Comparison of ENCODE assay signal across 8 cellular contexts in genomic region chr15:85582719-85583089, GRCh38.
A peak's percentile ranks its signal among the peaks of the same experiment; 100 is the strongest.
DNase-seq lines count a peak whose midpoint lies in the region; ATAC-seq and TF ChIP-seq lines count a peak whose summit lies in the region.

No MANE protein-coding gene starts in this region.

- H3K36me3 Mint-ChIP-seq in activated T-cell treated with anti-CD3 and anti-CD28 coated beads, Interleukin-2, amount 50 U/mL, for 4 hours (ENCODE audit: insufficient read depth): peaks cover 48% of the 10 kb centered on the region
- H3K36me3 Mint-ChIP-seq in progenitor cell of endocrine pancreas (ENCODE audit: insufficient read depth): peaks cover 19% of the 10 kb centered on the region

- TF ChIP-seq CTCF in cardiac muscle cell (IDR thresholded peaks at IDR 0.05; ENCODE audit: low read depth, low read length) (no peak), smooth muscle cell (IDR thresholded peaks at IDR 0.05; ENCODE audit: borderline replicate concordance, insufficient read depth, poor library complexity, severe bottlenecking) (no peak), progenitor cell of endocrine pancreas (IDR thresholded peaks at IDR 0.05; ENCODE audit: unreplicated experiment) (no peak)

- H3F3A ChIP-seq in smooth muscle cell (ENCODE audit: low read depth): peaks cover 5% of the 10 kb centered on the region

- no peaks in the 10 kb centered on the region for H3K9me3 Mint-ChIP-seq in activated T-cell treated with anti-CD3 and anti-CD28 coated beads, Interleukin-2, amount 50 U/mL, for 4 hours
- H3K9me3 Mint-ChIP-seq in progenitor cell of endocrine pancreas (ENCODE audit: low read depth): no peaks in the 10 kb centered on the region

- H3K36me3 ChIP-seq in cardiac muscle cell (peaks cover 10% of the 10 kb centered on the region), smooth muscle cell (ENCODE audit: low read depth) (peaks cover 15% of the 10 kb centered on the region)

- peaks cover 41% of the 10 kb centered on the region for H3K79me2 ChIP-seq in smooth muscle cell (ENCODE audit: low read depth)

- no peak overlapping the region for H3K4me3 ChIP-seq in cardiac muscle cell
- peak overlapping the region; percentile 34 for H3K4me3 ChIP-seq in smooth muscle cell

- ATAC-seq in GM19468 (IDR thresholded peaks at IDR 0.05; ENCODE audit: extremely low read depth, unreplicated experiment): peak; percentile 20
- peak; percentile 72 to 76 for ATAC-seq in activated T-cell treated with anti-CD3 and anti-CD28 coated beads, Interleukin-2, amount 50 U/mL, for 4 hours

- H3K9me3 ChIP-seq in cardiac muscle cell (ENCODE audit: low read depth): no peaks in the 10 kb centered on the region
- H3K9me3 ChIP-seq in smooth muscle cell (replicated peaks; ENCODE audit: low read depth): no peaks in the 10 kb centered on the region

- DNase-seq in Ammon's horn (ENCODE audit: low spot score) (peak; percentile 70), LHCN-M2 (ENCODE audit: low read depth) (peak; percentile 89), cardiac muscle cell (ENCODE audit: low read depth in 1 of 2, low spot score in 1 of 2) (peak in 1 of 2 donors; percentile 82), smooth muscle cell (lab: John Stamatoyannopoulos, UW; ENCODE audit: unreplicated experiment) (no peak), progenitor cell of endocrine pancreas (ENCODE audit: low spot score, unreplicated experiment) (no peak), NCI-H1417 treated with DMSO at 0.1 percent for 48 hours (lab: John Stamatoyannopoulos, UW) (no peak)
- DNase-seq in activated T-cell treated with anti-CD3 and anti-CD28 coated beads, Interleukin-2, amount 50 U/mL, for 4 hours: peak; percentile 54

- 57% methylated on average over 8 of the region's 8 CpGs for WGBS in smooth muscle cell (ENCODE audit: low lambda C conversion rate)

- no peaks in the 10 kb centered on the region for H3K27me3 Mint-ChIP-seq in activated T-cell treated with anti-CD3 and anti-CD28 coated beads, Interleukin-2, amount 50 U/mL, for 4 hours (ENCODE audit: low read depth)
- H3K27me3 Mint-ChIP-seq in progenitor cell of endocrine pancreas: no peaks in the 10 kb centered on the region

- peak overlapping the region; percentile 15 for H3K4me2 ChIP-seq in smooth muscle cell

- H3K27ac Mint-ChIP-seq in progenitor cell of endocrine pancreas: no peak overlapping the region

- peak overlapping the region; percentile 85 for H3K4me3 Mint-ChIP-seq in activated T-cell treated with anti-CD3 and anti-CD28 coated beads, Interleukin-2, amount 50 U/mL, for 4 hours
- H3K4me3 Mint-ChIP-seq in progenitor cell of endocrine pancreas (ENCODE audit: low read depth): no peak overlapping the region

- H4K20me1 ChIP-seq in smooth muscle cell (ENCODE audit: low read depth): peaks cover 43% of the 10 kb centered on the region

- H3K27ac ChIP-seq in cardiac muscle cell: peak overlapping the region; percentile 65
- peak overlapping the region; percentile 44 for H3K27ac ChIP-seq in smooth muscle cell (ENCODE audit: low read depth)

- peaks cover 70% of the 10 kb centered on the region for H3K4me1 Mint-ChIP-seq in activated T-cell treated with anti-CD3 and anti-CD28 coated beads, Interleukin-2, amount 50 U/mL, for 4 hours (ENCODE audit: low read depth)
- H3K4me1 Mint-ChIP-seq in progenitor cell of endocrine pancreas (ENCODE audit: low read depth): peaks cover 9% of the 10 kb centered on the region

- no peak overlapping the region for H2AFZ ChIP-seq in smooth muscle cell (ENCODE audit: low read depth)

- H3K4me1 ChIP-seq in cardiac muscle cell (ENCODE audit: low read depth): peaks cover 28% of the 10 kb centered on the region
- H3K4me1 ChIP-seq in smooth muscle cell (ENCODE audit: low read depth): peaks cover 12% of the 10 kb centered on the region

- H3K9ac ChIP-seq in smooth muscle cell (ENCODE audit: low read depth): no peak overlapping the region

- H3K27me3 ChIP-seq in cardiac muscle cell (no peaks in the 10 kb centered on the region), smooth muscle cell (ENCODE audit: low read depth) (no peaks in the 10 kb centered on the region)

Comparison
In these comparisons a context has a peak if more than half of its experiments do, and no peak if none do; other contexts are left out.
1. DNase-seq: peak in Ammon's horn (single experiment), LHCN-M2 (single experiment) and activated T-cell treated with anti-CD3 and anti-CD28 coated beads, Interleukin-2, amount 50 U/mL, for 4 hours (single experiment); none in smooth muscle cell (single experiment), progenitor cell of endocrine pancreas (single experiment) and NCI-H1417 treated with DMSO at 0.1 percent for 48 hours (single experiment).